Comparison of ENCODE assay signal across 9 cellular contexts in the genomic region with DNA sequence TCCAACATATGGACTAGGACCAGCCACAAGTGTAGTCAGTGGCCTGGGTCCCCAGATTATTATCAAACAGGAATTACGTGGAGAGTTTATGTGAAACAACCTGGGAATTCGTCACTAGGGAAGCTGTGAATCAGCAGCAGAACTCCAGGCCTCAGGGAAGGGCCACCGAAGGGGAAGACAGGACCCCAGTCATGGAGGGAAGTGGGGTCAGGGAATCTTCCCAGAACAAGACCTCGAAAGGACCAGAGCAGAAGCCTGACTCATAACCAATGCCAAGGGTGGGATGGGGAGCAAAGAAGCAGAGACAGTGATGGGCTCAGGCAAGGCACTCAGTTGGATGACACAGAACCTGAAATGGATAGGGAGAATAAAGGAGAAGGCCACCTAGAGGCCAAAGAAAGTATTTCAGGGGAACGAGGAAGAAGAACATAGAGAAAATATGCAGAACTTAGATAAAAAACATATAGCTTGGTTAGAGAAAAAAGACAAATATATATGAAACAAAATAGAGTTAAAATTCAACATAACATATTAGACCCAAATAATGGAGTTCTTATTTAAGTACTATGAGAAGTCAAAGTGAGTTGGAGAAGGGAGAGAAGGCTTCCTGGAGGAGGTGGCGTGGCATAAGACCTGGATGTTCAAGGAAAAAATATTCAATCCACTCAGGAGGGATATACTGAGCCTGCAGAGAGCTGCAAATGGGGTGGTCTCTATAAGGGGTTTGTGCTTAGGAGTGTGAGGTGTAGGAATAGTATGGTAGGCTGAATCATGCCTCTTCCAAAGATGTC.
DNase-seq lines count a peak whose midpoint lies in the region; ATAC-seq and TF ChIP-seq lines count a peak whose summit lies in the region.
"Had no signal": no experiment of that assay in that cellular context is flagged by ENCODE, and none has a peak within 500 bp of the region (broad histone marks: within the 10 kb centered on the region; RNA-seq: fewer than 3 reads in every experiment).

No MANE protein-coding gene starts in this region.

- H3K36me3 Mint-ChIP-seq in Calu3 (ENCODE audit: insufficient read depth, unreplicated experiment) = no peaks in the 10 kb centered on the region
- H3K36me3 Mint-ChIP-seq: naive B cell had no signal

- CTCF ChIA-PET in Calu3 (lab: Charles Lee) = interaction anchor here (1.1 kb wide), 1 partner anchor 72 kb away, joined by 3 read pairs; no protein-coding TSS in a partner anchor

- H3K4me1 Mint-ChIP-seq in Calu3 (ENCODE audit: low read depth, unreplicated experiment) = peaks cover 8% of the 10 kb centered on the region
- H3K4me1 Mint-ChIP-seq: naive B cell had no signal

- H3K4me3 Mint-ChIP-seq in Calu3 (ENCODE audit: low read depth, unreplicated experiment) = no peak overlapping the region
- H3K4me3 Mint-ChIP-seq: naive B cell had no signal

- no peaks in the 10 kb centered on the region for H3K9me3 Mint-ChIP-seq in Calu3 (ENCODE audit: low read depth, unreplicated experiment)

- in situ Hi-C loops in SK-MEL-5 (cut with HindIII; ENCODE audit: low pct_unique_long_range_greater_than_20kb, low sequenced_read_pairs) = no loop called here

- peak; percentile 59 for TF ChIP-seq CTCF in Calu3 (IDR thresholded peaks at IDR 0.05; ENCODE audit: unreplicated experiment)

- peak; percentile 38 for DNase-seq in Calu3
- DNase-seq in SK-MEL-5 (ENCODE audit: low read depth, low spot score) = peak; percentile 57
- peak; percentile 25 for DNase-seq in iPS DF 4.7 (ENCODE audit: extremely low read depth, low spot score)
- DNase-seq in activated CD4-positive, CD25-positive, alpha-beta regulatory T cell (lab: John Stamatoyannopoulos, UW) = no peak
- no peak for DNase-seq in HK-2 (ENCODE audit: unreplicated experiment)
- DNase-seq: naive B cell had no signal

- intact Hi-C loops in Calu3 (cut with micrococcal nuclease; ENCODE audit: unreplicated experiment) = no loop called here

- H3K27ac Mint-ChIP-seq in Calu3 (ENCODE audit: unreplicated experiment) = no peak overlapping the region
- H3K27ac Mint-ChIP-seq: naive B cell had no signal

- H3K27me3 Mint-ChIP-seq in Calu3 (ENCODE audit: unreplicated experiment) = peaks cover 3% of the 10 kb centered on the region

- no TSS peak for BruUV-seq in Calu3 (replicated peaks; lab: Mats Ljungman, UMichigan)

- ATAC-seq in GM21390 (IDR thresholded peaks at IDR 0.05; ENCODE audit: unreplicated experiment) (peak; percentile 49), GM21825 (IDR thresholded peaks at IDR 0.05; ENCODE audit: unreplicated experiment) (no peak), HG02571 (IDR thresholded peaks at IDR 0.05; ENCODE audit: unreplicated experiment) (no peak)

Comparison
In these comparisons a context has a peak if more than half of its experiments do, and no peak if none do; other contexts are left out.
1. DNase-seq: peak in Calu3 (single experiment), SK-MEL-5 (single experiment) and iPS DF 4.7 (single experiment); none in activated CD4-positive, CD25-positive, alpha-beta regulatory T cell (0 of 4) and HK-2 (single experiment).